1 cellular context compared by ENCODE assay signal in the genomic region with DNA sequence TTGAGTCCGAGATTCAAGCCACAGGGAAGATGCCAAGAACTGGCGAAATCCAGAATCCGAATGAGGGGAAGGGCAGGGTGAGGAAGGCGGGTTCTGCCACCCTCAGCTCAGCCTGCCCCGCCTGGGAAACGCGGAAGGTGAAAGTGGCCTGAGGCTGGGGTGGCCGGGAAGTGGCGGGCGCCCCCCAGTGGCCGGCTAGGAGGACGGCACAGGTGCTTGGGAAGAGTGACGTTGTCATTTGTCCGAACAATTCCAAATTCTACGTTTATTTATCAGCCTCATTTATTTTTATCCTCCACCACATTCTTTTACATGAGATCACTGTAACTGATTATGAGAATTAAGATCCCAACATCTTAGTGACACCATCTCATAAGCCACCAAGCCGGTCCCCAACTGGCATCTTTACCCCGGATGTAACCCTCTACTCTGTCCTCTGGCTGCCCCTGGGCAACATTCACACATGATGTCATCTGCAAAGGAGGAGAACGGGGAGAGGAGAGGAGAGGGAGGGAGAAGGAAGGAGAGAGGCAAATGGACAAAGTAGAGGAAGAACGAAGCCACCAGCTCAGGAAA.
TF ChIP-seq lines count a peak whose summit lies in the region.

No MANE protein-coding gene starts in this region.

TF ChIP-seq in H1, 55 proteins besides CTCF, POLR2A, EP300 and RAD21:
- TF ChIP-seq CREB1 (IDR thresholded peaks at IDR 0.05) = peak; percentile 76
- TF ChIP-seq GABPA (IDR thresholded peaks at IDR 0.05; ENCODE audit: borderline replicate concordance, insufficient read depth, low read length) = 0 out of 2 replicates have a peak, but pooled peaks have one; percentile 58
- 0 out of 4 replicates have a peak, but pooled peaks of 1 of the 2 experiments have one; percentile 30 for TF ChIP-seq SIN3A (conservative IDR thresholded peaks at IDR 0.05 in 1 of 2, IDR thresholded peaks at IDR 0.05 in 1 of 2; ENCODE audit: low read depth in 1 of 2, low read length in 2 of 2)
- TF ChIP-seq, protein P1, sequence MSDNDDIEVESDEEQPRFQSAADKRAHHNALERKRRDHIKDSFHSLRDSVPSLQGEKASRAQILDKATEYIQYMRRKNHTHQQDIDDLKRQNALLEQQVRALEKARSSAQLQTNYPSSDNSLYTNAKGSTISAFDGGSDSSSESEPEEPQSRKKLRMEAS (IDR thresholded peaks at IDR 0.05) = peak; percentile 33; the same call in 1 of the 2 replicates
- no peak for TF ChIP-seq EGR1 (IDR thresholded peaks at IDR 0.05; ENCODE audit: borderline replicate concordance, low read depth, low read length)
- TF ChIP-seq, protein P2, sequence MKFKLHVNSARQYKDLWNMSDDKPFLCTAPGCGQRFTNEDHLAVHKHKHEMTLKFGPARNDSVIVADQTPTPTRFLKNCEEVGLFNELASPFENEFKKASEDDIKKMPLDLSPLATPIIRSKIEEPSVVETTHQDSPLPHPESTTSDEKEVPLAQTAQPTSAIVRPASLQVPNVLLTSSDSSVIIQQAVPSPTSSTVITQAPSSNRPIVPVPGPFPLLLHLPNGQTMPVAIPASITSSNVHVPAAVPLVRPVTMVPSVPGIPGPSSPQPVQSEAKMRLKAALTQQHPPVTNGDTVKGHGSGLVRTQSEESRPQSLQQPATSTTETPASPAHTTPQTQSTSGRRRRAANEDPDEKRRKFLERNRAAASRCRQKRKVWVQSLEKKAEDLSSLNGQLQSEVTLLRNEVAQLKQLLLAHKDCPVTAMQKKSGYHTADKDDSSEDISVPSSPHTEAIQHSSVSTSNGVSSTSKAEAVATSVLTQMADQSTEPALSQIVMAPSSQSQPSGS (IDR thresholded peaks at IDR 0.05; ENCODE audit: low read length) = peak; percentile 70; the same call in 1 of the 2 replicates
- TF ChIP-seq MAFK (IDR thresholded peaks at IDR 0.05; ENCODE audit: low read depth, low read length) = no peak
- 0 out of 2 replicates have a peak, but pooled peaks have one; percentile 36 for TF ChIP-seq JUND (IDR thresholded peaks at IDR 0.05; ENCODE audit: low read length)
